Comparison of ENCODE assay signal across 22 cellular contexts in genomic region chrX:1261285-1261684, GRCh38. TPM values are rescaled to one million over a fixed set of nuclear protein-coding genes. Genes with fewer than 3 reads are reported as not detected.
DNase-seq lines count a peak whose midpoint lies in the region; ATAC-seq and TF ChIP-seq lines count a peak whose summit lies in the region.
"Had no signal": no experiment of that assay in that cellular context is flagged by ENCODE, and none has a peak within 500 bp of the region (broad histone marks: within the 10 kb centered on the region; RNA-seq: fewer than 3 reads in every experiment).

No MANE protein-coding gene starts in this region.

- no peaks in the 10 kb centered on the region for H3K27me3 Mint-ChIP-seq in WTC11 (ENCODE audit: low read depth)
- H3K27me3 Mint-ChIP-seq: CD4-positive, CD25-positive, alpha-beta regulatory T cell had no signal

- H4K8ac ChIP-seq in mesendoderm (ENCODE audit: low read depth, low read length), result no peak overlapping the region

- no peak overlapping the region for H2BK120ac ChIP-seq in mesendoderm (ENCODE audit: low read depth, low read length)

- WGBS in mesendoderm (ENCODE audit: extremely low coverage, insufficient coverage, low lambda C conversion rate), result no CpG with 5 or more reads among the region's 5 CpGs
- 25 to 31% methylated on average over 5 of the region's 5 CpGs for WGBS in body of pancreas, 2 donors

- H3K4me3 ChIP-seq in left ventricle myocardium inferior (no peak overlapping the region), mesendoderm (ENCODE audit: low read length) (no peak overlapping the region), OCI-LY7 (ENCODE audit: low read depth, low read length, poor library complexity, severe bottlenecking) (no peak overlapping the region), body of pancreas (no peak overlapping the region)
- H3K4me3 ChIP-seq: PC-9 had no signal

- peak overlapping the region; percentile 63 for H3K27ac Mint-ChIP-seq in WTC11
- H3K27ac Mint-ChIP-seq: CD4-positive, CD25-positive, alpha-beta regulatory T cell had no signal

- H3K56ac ChIP-seq in mesendoderm (ENCODE audit: low read length), result no peak overlapping the region

- H3K4me2 ChIP-seq in mesendoderm (ENCODE audit: low read length), result no peak overlapping the region
- H3K4me2 ChIP-seq in OCI-LY7 (ENCODE audit: low read length), result no peak overlapping the region
- H3K4me2 ChIP-seq: PC-9 had no signal

- H3K4ac ChIP-seq in mesendoderm (ENCODE audit: low read depth, low read length), result no peak overlapping the region

- peaks cover 4% of the 10 kb centered on the region for H3K9me3 ChIP-seq in left ventricle myocardium inferior (replicated peaks)
- no peaks in the 10 kb centered on the region for H3K9me3 ChIP-seq in OCI-LY7 (ENCODE audit: low read length)
- no peaks in the 10 kb centered on the region for H3K9me3 ChIP-seq in body of pancreas
- H3K9me3 ChIP-seq: BE2C had no signal

- H2AK5ac ChIP-seq in mesendoderm (ENCODE audit: low read length), result no peak overlapping the region

- DNase-seq in Right ventricle myocardium superior, result peak; percentile 4
- DNase-seq in left ventricle myocardium inferior, result no peak
- DNase-seq in WTC11 (ENCODE audit: low spot score), result no peak
- DNase-seq in mesendoderm, result peak; percentile 28
- DNase-seq in activated effector memory CD4-positive, alpha-beta T cell treated with anti-CD3 and anti-CD28 coated beads, Interleukin-2, amount 50 U/mL, for 16 hours, result no peak
- no peak for DNase-seq in OCI-LY7 (ENCODE audit: low spot score)
- DNase-seq in body of pancreas, result no peak
- no peak for DNase-seq in T1000 (lab: John Stamatoyannopoulos, UW)
- DNase-seq: 8988T; ACHN; BE2C; CD4-positive, CD25-positive, alpha-beta regulatory T cell; IMR-90; KG1; MM.1S; NCI-H2029; NCI-H446; NCI-H524 treated with DMSO at 0.1 percent for 48 hours; NCI-H774; PC-9; SHP77 had no signal

- H3K79me2 ChIP-seq in mesendoderm (ENCODE audit: control insufficient read depth, insufficient read depth, low read length) (no peaks in the 10 kb centered on the region), OCI-LY7 (ENCODE audit: insufficient read depth, low read depth, low read length) (no peaks in the 10 kb centered on the region)

- H3K27me3 ChIP-seq in left ventricle myocardium inferior (ENCODE audit: low read depth) (no peaks in the 10 kb centered on the region), mesendoderm (ENCODE audit: insufficient read depth, low read length, poor library complexity) (no peaks in the 10 kb centered on the region), body of pancreas (no peaks in the 10 kb centered on the region)
- H3K27me3 ChIP-seq: BE2C had no signal

- H3K23ac ChIP-seq in mesendoderm (ENCODE audit: low read length), result no peak overlapping the region

- CTCF ChIA-PET in WTC11 (lab: Charles Lee) (no interaction called here), OCI-LY7 (lab: Charles Lee; ENCODE audit: unreplicated experiment) (no interaction called here)

- peaks cover 9% of the 10 kb centered on the region for H3K9me3 Mint-ChIP-seq in WTC11

- no peak overlapping the region for H2BK15ac ChIP-seq in mesendoderm (replicated peaks; ENCODE audit: low read depth)

- no peak for TF ChIP-seq CTCF in left ventricle myocardium inferior (IDR thresholded peaks at IDR 0.05; ENCODE audit: borderline replicate concordance)
- no peak for TF ChIP-seq CTCF in WTC11 (IDR thresholded peaks at IDR 0.05)
- no peak for TF ChIP-seq CTCF in OCI-LY7 (conservative IDR thresholded peaks at IDR 0.05; ENCODE audit: low read length)
- TF ChIP-seq CTCF in body of pancreas (IDR thresholded peaks at IDR 0.05), result no peak

- H4K20me1 ChIP-seq in OCI-LY7 (ENCODE audit: insufficient read depth, low read length), result no peaks in the 10 kb centered on the region

- H3K4me1 ChIP-seq in left ventricle myocardium inferior (no peaks in the 10 kb centered on the region), mesendoderm (ENCODE audit: control insufficient read depth, low read depth, low read length) (no peaks in the 10 kb centered on the region), OCI-LY7 (ENCODE audit: insufficient read depth, low read length, poor library complexity, severe bottlenecking) (no peaks in the 10 kb centered on the region), body of pancreas (no peaks in the 10 kb centered on the region)
- H3K4me1 ChIP-seq: BE2C had no signal

- peaks cover 22% of the 10 kb centered on the region for H3K4me1 Mint-ChIP-seq in WTC11
- H3K4me1 Mint-ChIP-seq: CD4-positive, CD25-positive, alpha-beta regulatory T cell had no signal

- H3K4me3 Mint-ChIP-seq in WTC11, result no peak overlapping the region
- H3K4me3 Mint-ChIP-seq: CD4-positive, CD25-positive, alpha-beta regulatory T cell had no signal

- H3K9me2 ChIP-seq in OCI-LY7 (ENCODE audit: insufficient read depth, low read length), result no peaks in the 10 kb centered on the region

- H3K79me1 ChIP-seq in mesendoderm (ENCODE audit: low read length), result no peaks in the 10 kb centered on the region

- no peak overlapping the region for H3K18ac ChIP-seq in mesendoderm (ENCODE audit: low read length)

- intact Hi-C loops in Right ventricle myocardium superior (cut with DNase I) (no loop called here), left ventricle myocardium inferior (cut with micrococcal nuclease) (no loop called here), OCI-LY7 (cut with micrococcal nuclease; ENCODE audit: unreplicated experiment) (no loop called here), body of pancreas (cut with DNase I) (no loop called here)

- no peak overlapping the region for H4K5ac ChIP-seq in mesendoderm (ENCODE audit: low read length)

- POLR2A ChIA-PET in WTC11 (lab: Charles Lee) (no interaction called here), OCI-LY7 (lab: Charles Lee) (no interaction called here)

- H2AFZ ChIP-seq in OCI-LY7 (ENCODE audit: low read length), result no peak overlapping the region
- H2AFZ ChIP-seq: PC-9 had no signal

- no TSS peak for BruUV-seq in OCI-LY7 (replicated peaks; lab: Mats Ljungman, UMichigan)

- H3K9ac ChIP-seq in mesendoderm (ENCODE audit: low read length), result no peak overlapping the region

- TF ChIP-seq POLR2A in body of pancreas (IDR thresholded peaks at IDR 0.05), result no peak

- peaks cover 31% of the 10 kb centered on the region for H3K36me3 Mint-ChIP-seq in WTC11
- H3K36me3 Mint-ChIP-seq: CD4-positive, CD25-positive, alpha-beta regulatory T cell had no signal

- H3K27ac ChIP-seq in left ventricle myocardium inferior (replicated peaks) (no peak overlapping the region), mesendoderm (ENCODE audit: low read depth, low read length) (no peak overlapping the region), OCI-LY7 (ENCODE audit: low read depth, low read length, poor library complexity, severe bottlenecking) (no peak overlapping the region), body of pancreas (no peak overlapping the region)
- H3K27ac ChIP-seq: PC-9 had no signal

- ATAC-seq in Right ventricle myocardium superior (ENCODE audit: poor library complexity) (no peak), WTC11 (peak; percentile 76), body of pancreas (no peak)

- no peak overlapping the region for H2BK5ac ChIP-seq in mesendoderm (ENCODE audit: low read length)

- H3K36me3 ChIP-seq in left ventricle myocardium inferior, result no peaks in the 10 kb centered on the region
- no peaks in the 10 kb centered on the region for H3K36me3 ChIP-seq in mesendoderm (ENCODE audit: control insufficient read depth, insufficient read depth, low read length)
- no peaks in the 10 kb centered on the region for H3K36me3 ChIP-seq in OCI-LY7 (ENCODE audit: insufficient read depth, low read length)
- H3K36me3 ChIP-seq in body of pancreas (replicated peaks in 1 of 2; ENCODE audit: insufficient read depth in 1 of 2, low read depth in 2 of 2), result no peaks in the 10 kb centered on the region
- H3K36me3 ChIP-seq: BE2C had no signal

TF ChIP-seq in WTC11, 78 proteins besides CTCF, POLR2A, EP300 and RAD21:
- TF ChIP-seq ZNF423 (CRISPR knock-in tag; IDR thresholded peaks at IDR 0.05), result peak; percentile 92
- no peak for TF ChIP-seq USF2 (CRISPR knock-in tag; IDR thresholded peaks at IDR 0.05)
TF ChIP-seq in WTC11: peak in this region for 1.

RNA-seq across cellular contexts. Expression of gene CSF2RA, which starts 7.3 kb away (rescaled TPM):
- 2.9 TPM for total RNA-seq in Right ventricle myocardium superior
- total RNA-seq in left ventricle myocardium inferior, result 2.0 TPM
- total RNA-seq in WTC11 (2021), result 1.2 to 3.0 TPM (median 2.4 TPM) in 3 replicates
- 1.6 TPM for polyA plus RNA-seq in mesendoderm (2013, experiment 1 of 2)
- 1.6 TPM for polyA plus RNA-seq in mesendoderm (2013, experiment 2 of 2)
- not detected in 2 replicates for total RNA-seq in OCI-LY7 (2014; rRNA removed; shearing (Covaris generic))
- total RNA-seq in OCI-LY7 (2022), result not detected in 2 replicates
- total RNA-seq in body of pancreas, result 1 to 10 TPM; 2.0 to 3.4 TPM
- total RNA-seq: CD4-positive, CD25-positive, alpha-beta regulatory T cell; IMR-90 had no signal
- polyA plus RNA-seq: CD4-positive, CD25-positive, alpha-beta regulatory T cell; IMR-90 had no signal

RNA-seq across cellular contexts. Expression of gene CRLF2, which starts 48.8 kb away (rescaled TPM):
- total RNA-seq in Right ventricle myocardium superior, result not detected
- total RNA-seq in left ventricle myocardium inferior, result not detected
- 0.11 TPM in 1 of 3 replicates, not detected in the others for total RNA-seq in WTC11 (2021)
- 0.04 TPM for polyA plus RNA-seq in mesendoderm (2013, experiment 1 of 2)
- polyA plus RNA-seq in mesendoderm (2013, experiment 2 of 2), result 0.06 TPM
- total RNA-seq in OCI-LY7 (2014; rRNA removed; shearing (Covaris generic)), result 1.0 and 3.3 TPM in 2 replicates
- total RNA-seq in OCI-LY7 (2022), result 0.80 and 1.2 TPM in 2 replicates
- not detected for total RNA-seq in body of pancreas
- total RNA-seq: IMR-90, RPMI7951 had no signal
- polyA plus RNA-seq: IMR-90 had no signal

Comparison
In these comparisons a context has a peak if more than half of its experiments do, and no peak if none do; other contexts are left out.
1. DNase-seq: peak in Right ventricle myocardium superior (single experiment) and mesendoderm (single experiment); none in left ventricle myocardium inferior (single experiment), WTC11 (single experiment), activated effector memory CD4-positive, alpha-beta T cell treated with anti-CD3 and anti-CD28 coated beads, Interleukin-2, amount 50 U/mL, for 16 hours (single experiment), OCI-LY7 (single experiment), body of pancreas (0 of 4) and T1000 (single experiment).